In genomic region chr4:23891064-23891421, GRCh38 we compare ENCODE assay signal across 1 cellular context.
A peak's percentile ranks its signal among the peaks of the same experiment; 100 is the strongest.
TF ChIP-seq lines count a peak whose summit lies in the region.

No MANE protein-coding gene starts in this region.

TF ChIP-seq in HepG2, 621 proteins besides CTCF, POLR2A, EP300 and RAD21 (continued from another document):
- TF ChIP-seq NFE2L2 (IDR thresholded peaks at IDR 0.05; ENCODE audit: low read length) (no peak), ZFP36 (IDR thresholded peaks at IDR 0.05; ENCODE audit: borderline replicate concordance, low read depth, low read length, partially characterized antibody) (no peak), ZNF672 (CRISPR knock-in tag; IDR thresholded peaks at IDR 0.05) (no peak), LCORL (IDR thresholded peaks at IDR 0.05) (no peak), LCORL (CRISPR knock-in tag; IDR thresholded peaks at IDR 0.05) (no peak), SETDB1 (CRISPR knock-in tag; IDR thresholded peaks at IDR 0.05; ENCODE audit: borderline replicate concordance) (no peak), ZBTB3 (CRISPR knock-in tag; IDR thresholded peaks at IDR 0.05; ENCODE audit: borderline replicate concordance, low read depth) (no peak), ZNF121 (CRISPR knock-in tag; IDR thresholded peaks at IDR 0.05) (no peak), STAT5B (CRISPR knock-in tag; IDR thresholded peaks at IDR 0.05) (no peak), MNT (IDR thresholded peaks at IDR 0.05) (no peak), RXRB (CRISPR knock-in tag; IDR thresholded peaks at IDR 0.05; ENCODE audit: borderline replicate concordance) (peak; percentile 44; the same call in 1 of the 2 replicates), NKX3-1 (CRISPR knock-in tag; IDR thresholded peaks at IDR 0.05) (no peak), ETV5 (CRISPR knock-in tag; IDR thresholded peaks at IDR 0.05; ENCODE audit: borderline replicate concordance) (peak; percentile 16; the same call in 1 of the 2 replicates), MTF2 (CRISPR knock-in tag; IDR thresholded peaks at IDR 0.05; ENCODE audit: borderline replicate concordance) (no peak), ARNT2 (CRISPR knock-in tag; IDR thresholded peaks at IDR 0.05; ENCODE audit: low read depth) (no peak), GPN1 (CRISPR knock-in tag; IDR thresholded peaks at IDR 0.05; ENCODE audit: borderline replicate concordance) (no peak), SOX6 (IDR thresholded peaks at IDR 0.05) (no peak), SOX6 (CRISPR knock-in tag; IDR thresholded peaks at IDR 0.05) (peak; percentile 44), ZNF280B (CRISPR knock-in tag; IDR thresholded peaks at IDR 0.05; ENCODE audit: borderline replicate concordance) (no peak), IKZF1 (IDR thresholded peaks at IDR 0.05) (no peak), ELF3 (CRISPR knock-in tag; IDR thresholded peaks at IDR 0.05) (peak; percentile 64; the same call in 1 of the 2 replicates), NR2F1 (CRISPR knock-in tag; IDR thresholded peaks at IDR 0.05) (no peak), ZNF318 (CRISPR knock-in tag; IDR thresholded peaks at IDR 0.05) (no peak), ZNF652 (CRISPR knock-in tag; IDR thresholded peaks at IDR 0.05; ENCODE audit: borderline replicate concordance, low read depth) (peak; percentile 97), CREB1 (IDR thresholded peaks at IDR 0.05) (no peak), CREB1 (CRISPR knock-in tag; IDR thresholded peaks at IDR 0.05) (no peak), HOXD1 (CRISPR knock-in tag; IDR thresholded peaks at IDR 0.05) (no peak), ZNF264 (CRISPR knock-in tag; IDR thresholded peaks at IDR 0.05) (no peak), NFKB2 (CRISPR knock-in tag; IDR thresholded peaks at IDR 0.05; ENCODE audit: borderline replicate concordance) (no peak), SNRNP70 (IDR thresholded peaks at IDR 0.05; ENCODE audit: low read depth, low read length) (no peak), ZFAT (CRISPR knock-in tag; conservative IDR thresholded peaks at IDR 0.05) (no peak), NFIB (CRISPR knock-in tag; IDR thresholded peaks at IDR 0.05; ENCODE audit: borderline replicate concordance) (no peak), SOX13 (IDR thresholded peaks at IDR 0.05) (no peak), SOX13 (CRISPR knock-in tag; conservative IDR thresholded peaks at IDR 0.05 in 1 of 2, IDR thresholded peaks at IDR 0.05 in 1 of 2) (peak in 1 of 2 experiments; percentile 42; a peak in 1 of 4 replicates), RAD51 (IDR thresholded peaks at IDR 0.05; ENCODE audit: borderline replicate concordance) (no peak), GMEB1 (CRISPR knock-in tag; IDR thresholded peaks at IDR 0.05; ENCODE audit: borderline replicate concordance) (no peak), MXD4 (CRISPR knock-in tag; IDR thresholded peaks at IDR 0.05) (no peak), ZNF451 (CRISPR knock-in tag; IDR thresholded peaks at IDR 0.05) (no peak), ZNF136 (CRISPR knock-in tag; IDR thresholded peaks at IDR 0.05; ENCODE audit: low read depth) (no peak), PTBP1 (IDR thresholded peaks at IDR 0.05; ENCODE audit: low read depth, low read length, poor library complexity, severe bottlenecking) (no peak)
